In genomic region chr12:3043406-3043805, GRCh38 we compare ENCODE assay signal across 27 cellular contexts.
"Had no signal": no experiment of that assay in that cellular context is flagged by ENCODE, and none has a peak within 500 bp of the region (broad histone marks: within the 10 kb centered on the region; RNA-seq: fewer than 3 reads in every experiment).

No MANE protein-coding gene starts in this region.

- H3K27me3 ChIP-seq: breast epithelium, colonic mucosa, dorsolateral prefrontal cortex, pancreas, testis, uterus had no signal

- ATAC-seq: activated CD4-positive, alpha-beta T cell treated with anti-CD3 and anti-CD28 coated beads for 36 hours; natural killer cell treated with Interleukin-12 subunit alpha and Interleukin-12 subunit beta and Interleukin-15 and Interleukin-18, amount 100 ng/mL, for 72 hours; right cardiac atrium had no signal

- H3K4me1 ChIP-seq: breast epithelium, colonic mucosa, testis, uterus had no signal

- H3K36me3 ChIP-seq: breast epithelium, colonic mucosa, left ventricle myocardium inferior, uterus had no signal

- H3K27ac ChIP-seq: breast epithelium, colonic mucosa, dorsolateral prefrontal cortex, pancreas, testis, uterus had no signal

- H3K4me3 ChIP-seq: breast epithelium, colonic mucosa, dorsolateral prefrontal cortex, left ventricle myocardium inferior, pancreas, testis, uterus had no signal

- DNase-seq: activated B cell treated with CpG ODN at 0.5 μM for 24 hours; activated CD4-positive, alpha-beta T cell treated with anti-CD3 and anti-CD28 coated beads for 36 hours; activated CD4-positive, alpha-beta T cell treated with anti-CD3 and anti-CD28 coated beads, Interleukin-2, amount 50 U/mL, for 4 hours; activated CD8-positive, alpha-beta memory T cell treated with anti-CD3 and anti-CD28 coated beads for 24 hours; activated CD8-positive, alpha-beta memory T cell treated with anti-CD3 and anti-CD28 coated beads, Interleukin-2, amount 50 U/mL, for 4 hours; activated naive CD4-positive, alpha-beta T cell treated with anti-CD3 and anti-CD28 coated beads for 36 hours; activated naive CD8-positive, alpha-beta T cell treated with anti-CD3 and anti-CD28 coated beads, Interleukin-2, amount 10 ng/mL, durations not matched to agents 7 days and 5 days; activated T-cell treated with anti-CD3 and anti-CD28 coated beads, Interleukin-2, amount 50 U/mL, for 24 hours; amniotic stem cell; colonic mucosa; dorsolateral prefrontal cortex; foreskin melanocyte; left ventricle myocardium inferior; mammary epithelial cell; midbrain; pancreas; right cardiac atrium; small intestine; stimulated activated CD4-positive, alpha-beta T cell treated with anti-CD3 and anti-CD28 coated beads, Interleukin-15, amount 100 ng/mL, for 24 hours; stimulated activated CD8-positive, alpha-beta memory T cell treated with anti-CD3 and anti-CD28 coated beads, Interleukin-4, amount 100 ng/mL, for 48 hours; stimulated activated naive CD4-positive, alpha-beta T cell; T1000; testis; trophoblast cell; uterus had no signal

- H3K9me3 ChIP-seq: breast epithelium, colonic mucosa, left ventricle myocardium inferior, pancreas, testis, uterus had no signal
